Comparison of ENCODE assay signal across 8 cellular contexts in the genomic region with DNA sequence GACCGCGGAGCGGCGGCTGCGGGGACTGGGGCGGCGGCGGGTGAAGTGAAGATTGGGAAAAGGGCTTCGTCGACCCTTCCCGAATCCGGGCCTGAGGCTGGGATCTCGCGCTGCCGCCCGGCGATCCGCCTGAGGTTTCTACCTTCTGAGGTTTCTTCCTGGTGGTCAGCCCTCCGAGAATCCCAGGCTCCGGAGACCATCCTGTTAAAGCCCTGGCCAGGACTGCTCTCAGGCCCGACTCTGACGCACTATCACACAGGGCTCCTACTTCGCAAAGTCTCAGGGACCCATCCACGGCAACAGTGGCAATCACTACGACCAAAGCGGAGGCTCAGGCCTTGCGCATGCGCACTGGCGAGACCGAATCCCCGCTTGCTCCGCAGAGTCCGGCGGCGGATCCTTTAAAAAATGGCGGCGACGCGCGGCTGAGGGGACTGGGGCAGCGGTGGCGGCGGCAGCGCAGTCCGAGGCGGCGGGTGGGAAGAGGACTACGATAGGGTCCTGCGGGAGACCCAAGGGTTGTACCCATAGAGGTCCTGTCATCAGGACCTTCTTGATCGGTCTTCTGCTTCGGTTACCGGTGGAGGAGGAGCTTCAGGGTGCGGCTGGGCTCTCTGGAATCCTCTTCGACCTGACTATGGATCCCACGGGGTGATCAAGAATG.
DNase-seq lines count a peak whose midpoint lies in the region; ATAC-seq, FAIRE-seq and TF ChIP-seq lines count a peak whose summit lies in the region.
"Not testable (repeated sequence)": the region's sequence is repeated elsewhere in the genome, so short reads cannot be mapped to it uniquely, and the experiment has no call there.

No MANE protein-coding gene starts in this region.

- H3K4me3 Mint-ChIP-seq in activated naive CD4-positive, alpha-beta T cell treated with anti-CD3 and anti-CD28 coated beads for 36 hours: peak overlapping the region; percentile 83
- peak overlapping the region; percentile 90 to 92 for H3K4me3 Mint-ChIP-seq in stimulated activated naive CD8-positive, alpha-beta T cell treated with anti-CD3 and anti-CD28 coated beads, Interleukin-15, amount 100 ng/mL, for 72 hours

- FAIRE-seq in pancreas (lab: Jason Lieb, UNC): not testable (repeated sequence)

- peaks cover 27% of the 10 kb centered on the region for H3K9me3 ChIP-seq in DND-41 (ENCODE audit: insufficient read depth, low read length, severe bottlenecking)
- H3K9me3 ChIP-seq in pancreas: not testable (repeated sequence)

- peaks cover 15% of the 10 kb centered on the region for H3K79me2 ChIP-seq in DND-41 (ENCODE audit: insufficient read depth, low read length)

- peak overlapping the region; percentile 46 for H3K27ac Mint-ChIP-seq in activated naive CD4-positive, alpha-beta T cell treated with anti-CD3 and anti-CD28 coated beads for 36 hours
- H3K27ac Mint-ChIP-seq in stimulated activated naive CD8-positive, alpha-beta T cell treated with anti-CD3 and anti-CD28 coated beads, Interleukin-15, amount 100 ng/mL, for 72 hours: peak overlapping the region; percentile 81 to 85

- intact Hi-C loops in activated naive CD4-positive, alpha-beta T cell treated with anti-CD3 and anti-CD28 coated beads for 36 hours (cut with micrococcal nuclease): loop anchor here (1.0 kb wide), 1 partner anchor 9 kb away; no protein-coding TSS in a partner anchor
- intact Hi-C loops in pancreas (cut with DNase I): not testable (repeated sequence)

- ATAC-seq in DND-41 (ENCODE audit: insufficient read depth, low read depth): peak; percentile 85
- peak; percentile 77 for ATAC-seq in HG02571 (IDR thresholded peaks at IDR 0.05; ENCODE audit: unreplicated experiment)
- peak; percentile 83 for ATAC-seq in foreskin keratinocyte
- ATAC-seq in pancreas: peak; percentile 94 to 95 (median 94)
- ATAC-seq in stimulated activated naive CD8-positive, alpha-beta T cell treated with anti-CD3 and anti-CD28 coated beads, Interleukin-15, amount 100 ng/mL, for 72 hours: peak; percentile 87

- TF ChIP-seq CTCF in DND-41 (IDR thresholded peaks at IDR 0.05; ENCODE audit: borderline replicate concordance, extremely low read depth, low read length, poor library complexity, severe bottlenecking); foreskin keratinocyte (conservative IDR thresholded peaks at IDR 0.05); pancreas (IDR thresholded peaks at IDR 0.05): not testable (repeated sequence)

- DNase-seq in DND-41 (peak; percentile 92), NCI-H1417 (lab: John Stamatoyannopoulos, UW) (peak; percentile 16 to 94 (median 89)), T-helper 1 cell (peak; percentile 56 to 86 (median 70)), foreskin keratinocyte (peak in 1 of 2 donors; percentile 62), pancreas (peak; percentile 82 to 98 (median 90))
- peak; percentile 87 for DNase-seq in activated naive CD4-positive, alpha-beta T cell treated with anti-CD3 and anti-CD28 coated beads for 36 hours
- DNase-seq in stimulated activated naive CD8-positive, alpha-beta T cell treated with anti-CD3 and anti-CD28 coated beads, Interleukin-15, amount 100 ng/mL, for 72 hours: peak; percentile 73 to 86

- 1 to 5% methylated on average over 55 of the region's 55 CpGs for WGBS in pancreas, 2 donors

- peak overlapping the region; percentile 100 for H2AFZ ChIP-seq in DND-41 (ENCODE audit: low read depth, low read length)

- peaks cover 11% of the 10 kb centered on the region for H3K4me1 Mint-ChIP-seq in activated naive CD4-positive, alpha-beta T cell treated with anti-CD3 and anti-CD28 coated beads for 36 hours (ENCODE audit: low read depth)
- peaks cover 31% of the 10 kb centered on the region for H3K4me1 Mint-ChIP-seq in stimulated activated naive CD8-positive, alpha-beta T cell treated with anti-CD3 and anti-CD28 coated beads, Interleukin-15, amount 100 ng/mL, for 72 hours

- not testable (repeated sequence) for H3K36me3 Mint-ChIP-seq in activated naive CD4-positive, alpha-beta T cell treated with anti-CD3 and anti-CD28 coated beads for 36 hours (ENCODE audit: low read depth)

- H3K9ac ChIP-seq in DND-41 (ENCODE audit: low read depth, low read length): peak overlapping the region; percentile 85

- H3K4me1 ChIP-seq in DND-41 (ENCODE audit: insufficient read depth, low read length): peaks cover 32% of the 10 kb centered on the region
- H3K4me1 ChIP-seq in foreskin keratinocyte, pancreas: not testable (repeated sequence)

- peak overlapping the region; percentile 89 to 92 for H3K4me3 ChIP-seq in DND-41 (ENCODE audit: low read depth in 1 of 2, low read length in 2 of 2)
- H3K4me3 ChIP-seq in pancreas: peak overlapping the region; percentile 42 to 73 (median 56)

- H4K20me1 ChIP-seq in DND-41 (ENCODE audit: insufficient read depth, low read length): not testable (repeated sequence)

- peak overlapping the region; percentile 77 for H3K4me2 ChIP-seq in DND-41 (ENCODE audit: insufficient read depth, low read length)

- CTCF ChIA-PET in activated naive CD4-positive, alpha-beta T cell treated with anti-CD3 and anti-CD28 coated beads for 36 hours (lab: Charles Lee): not testable (repeated sequence)

- peak overlapping the region; percentile 91 for H3K27ac ChIP-seq in DND-41 (ENCODE audit: low read length)
- peak overlapping the region; percentile 47 for H3K27ac ChIP-seq in foreskin keratinocyte
- H3K27ac ChIP-seq in pancreas: peak overlapping the region; percentile 22 to 57 (median 42)

- H3K27me3 Mint-ChIP-seq in activated naive CD4-positive, alpha-beta T cell treated with anti-CD3 and anti-CD28 coated beads for 36 hours (ENCODE audit: low read depth): peaks cover 33% of the 10 kb centered on the region
- H3K27me3 Mint-ChIP-seq in stimulated activated naive CD8-positive, alpha-beta T cell treated with anti-CD3 and anti-CD28 coated beads, Interleukin-15, amount 100 ng/mL, for 72 hours: peaks cover 44% of the 10 kb centered on the region

- H3K27me3 ChIP-seq in DND-41 (ENCODE audit: insufficient read depth, low read length, poor library complexity); foreskin keratinocyte; pancreas: not testable (repeated sequence)

- not testable (repeated sequence) for H3K9me3 Mint-ChIP-seq in activated naive CD4-positive, alpha-beta T cell treated with anti-CD3 and anti-CD28 coated beads for 36 hours; stimulated activated naive CD8-positive, alpha-beta T cell treated with anti-CD3 and anti-CD28 coated beads, Interleukin-15, amount 100 ng/mL, for 72 hours

- H3K36me3 ChIP-seq in DND-41 (ENCODE audit: insufficient read depth, low read length); pancreas: not testable (repeated sequence)
